ENCODE assay signal across 25 cellular contexts in the genomic region with DNA sequence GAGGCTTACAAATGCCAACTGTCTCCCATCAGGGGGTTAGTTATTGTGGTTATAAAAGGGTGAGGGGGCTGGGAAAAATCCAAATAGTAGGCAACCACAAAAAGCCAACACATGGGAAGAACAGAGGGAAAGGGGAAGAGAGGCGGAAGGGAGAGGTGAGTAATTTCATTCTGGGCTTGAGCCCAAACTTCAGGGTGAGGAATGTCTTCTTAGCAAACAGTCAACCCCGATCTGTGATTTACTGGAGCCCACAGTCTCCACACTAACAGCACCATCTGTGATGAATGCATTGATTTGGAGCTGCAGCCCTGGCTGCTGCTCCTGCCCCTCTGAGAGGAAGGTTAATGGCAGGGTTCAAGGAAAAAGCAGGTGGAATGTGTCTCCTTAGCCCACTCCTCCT.
DNase-seq lines count a peak whose midpoint lies in the region; ATAC-seq and TF ChIP-seq lines count a peak whose summit lies in the region.
"Had no signal": no experiment of that assay in that cellular context is flagged by ENCODE, and none has a peak within 500 bp of the region (broad histone marks: within the 10 kb centered on the region; RNA-seq: fewer than 3 reads in every experiment).

No MANE protein-coding gene starts in this region.

- DNase-seq in AG10803 (ENCODE audit: low read depth), result peak; percentile 8
- DNase-seq in H4 (ENCODE audit: low spot score), result peak; percentile 71
- DNase-seq in astrocyte of the hippocampus (ENCODE audit: low read depth, low spot score), result peak; percentile 82
- peak; percentile 0 for DNase-seq in left kidney (ENCODE audit: low read depth, low spot score)
- DNase-seq in activated naive CD4-positive, alpha-beta T cell treated with anti-CD3 and anti-CD28 coated beads, Interleukin-2, amount 50 U/mL, for 16 hours, result no peak
- DNase-seq in activated T-helper 1 cell treated with anti-CD3 and anti-CD28 coated beads, Interleukin-12 subunit alpha, Interleukin-12 subunit beta, Interleukin-2, Interleukin-4 antibody, amounts not matched to agents 30 ng/mL and 10 ng/mL and 1 ng/mL, durations not matched to agents 14 hours and 24 hours and 36 hours (ENCODE audit: low spot score), result no peak
- DNase-seq in CD1c-positive myeloid dendritic cell (ENCODE audit: extremely low spot score), result no peak
- DNase-seq: activated CD4-positive, alpha-beta memory T cell treated with anti-CD3 and anti-CD28 coated beads, Interleukin-2, amount 10 ng/mL, durations not matched to agents 7 days and 5 days; activated effector memory CD4-positive, alpha-beta T cell treated with anti-CD3 and anti-CD28 coated beads, Interleukin-2, amount 50 U/mL, for 16 hours; activated naive CD8-positive, alpha-beta T cell treated with anti-CD3 and anti-CD28 coated beads, Interleukin-2, amount 50 U/mL, for 24 hours; Caco-2; cortex of kidney; kidney; NCI-H1694; NCI-H2171; NCI-H524; stimulated activated CD8-positive, alpha-beta memory T cell treated with anti-CD3 and anti-CD28 coated beads, Interleukin-4, amount 100 ng/mL, for 48 hours; T-cell had no signal

- no peak overlapping the region for H3K27ac Mint-ChIP-seq in activated T-helper 1 cell treated with anti-CD3 and anti-CD28 coated beads, Interleukin-12 subunit alpha, Interleukin-12 subunit beta, Interleukin-2, Interleukin-4 antibody, amounts not matched to agents 30 ng/mL and 10 ng/mL and 1 ng/mL, durations not matched to agents 14 hours and 24 hours and 36 hours
- H3K27ac Mint-ChIP-seq: activated CD4-positive, alpha-beta memory T cell treated with anti-CD3 and anti-CD28 coated beads, Interleukin-2, amount 10 ng/mL, durations not matched to agents 7 days and 5 days; activated naive CD8-positive, alpha-beta T cell treated with anti-CD3 and anti-CD28 coated beads, Interleukin-2, amount 50 U/mL, for 24 hours; progenitor cell of endocrine pancreas; T-cell; type B pancreatic cell had no signal

- no peak overlapping the region for H3K4me3 Mint-ChIP-seq in activated T-helper 1 cell treated with anti-CD3 and anti-CD28 coated beads, Interleukin-12 subunit alpha, Interleukin-12 subunit beta, Interleukin-2, Interleukin-4 antibody, amounts not matched to agents 30 ng/mL and 10 ng/mL and 1 ng/mL, durations not matched to agents 14 hours and 24 hours and 36 hours
- H3K4me3 Mint-ChIP-seq: activated CD4-positive, alpha-beta memory T cell treated with anti-CD3 and anti-CD28 coated beads, Interleukin-2, amount 10 ng/mL, durations not matched to agents 7 days and 5 days; activated naive CD8-positive, alpha-beta T cell treated with anti-CD3 and anti-CD28 coated beads, Interleukin-2, amount 50 U/mL, for 24 hours; neural progenitor cell; T-cell; type B pancreatic cell had no signal

- intact Hi-C loops in activated T-helper 1 cell treated with anti-CD3 and anti-CD28 coated beads, Interleukin-12 subunit alpha, Interleukin-12 subunit beta, Interleukin-2, Interleukin-4 antibody, amounts not matched to agents 30 ng/mL and 10 ng/mL and 1 ng/mL, durations not matched to agents 14 hours and 24 hours and 36 hours (cut with micrococcal nuclease), result no loop called here

- no peaks in the 10 kb centered on the region for H3K4me1 Mint-ChIP-seq in activated T-helper 1 cell treated with anti-CD3 and anti-CD28 coated beads, Interleukin-12 subunit alpha, Interleukin-12 subunit beta, Interleukin-2, Interleukin-4 antibody, amounts not matched to agents 30 ng/mL and 10 ng/mL and 1 ng/mL, durations not matched to agents 14 hours and 24 hours and 36 hours (ENCODE audit: low read depth)
- H3K4me1 Mint-ChIP-seq: activated CD4-positive, alpha-beta memory T cell treated with anti-CD3 and anti-CD28 coated beads, Interleukin-2, amount 10 ng/mL, durations not matched to agents 7 days and 5 days; activated naive CD8-positive, alpha-beta T cell treated with anti-CD3 and anti-CD28 coated beads, Interleukin-2, amount 50 U/mL, for 24 hours had no signal

- ATAC-seq in GM18498 (IDR thresholded peaks at IDR 0.05; ENCODE audit: unreplicated experiment), result no peak
- ATAC-seq: activated naive CD8-positive, alpha-beta T cell treated with anti-CD3 and anti-CD28 coated beads, Interleukin-2, amount 50 U/mL, for 24 hours; T-cell had no signal

- peaks cover 5% of the 10 kb centered on the region for H3K27me3 Mint-ChIP-seq in activated T-helper 1 cell treated with anti-CD3 and anti-CD28 coated beads, Interleukin-12 subunit alpha, Interleukin-12 subunit beta, Interleukin-2, Interleukin-4 antibody, amounts not matched to agents 30 ng/mL and 10 ng/mL and 1 ng/mL, durations not matched to agents 14 hours and 24 hours and 36 hours (ENCODE audit: insufficient read depth)
- H3K27me3 Mint-ChIP-seq: progenitor cell of endocrine pancreas had no signal

- H3K36me3 Mint-ChIP-seq in activated T-helper 1 cell treated with anti-CD3 and anti-CD28 coated beads, Interleukin-12 subunit alpha, Interleukin-12 subunit beta, Interleukin-2, Interleukin-4 antibody, amounts not matched to agents 30 ng/mL and 10 ng/mL and 1 ng/mL, durations not matched to agents 14 hours and 24 hours and 36 hours (ENCODE audit: low read depth), result no peaks in the 10 kb centered on the region
- H3K36me3 Mint-ChIP-seq: neural progenitor cell, T-cell, type B pancreatic cell had no signal

- H3K4me3 ChIP-seq in AG10803 (ENCODE audit: low read length), result no peak overlapping the region
- H3K4me3 ChIP-seq: BLaER1, lung, neural progenitor cell, SJSA1 had no signal

- no peaks in the 10 kb centered on the region for H3K9me3 Mint-ChIP-seq in activated T-helper 1 cell treated with anti-CD3 and anti-CD28 coated beads, Interleukin-12 subunit alpha, Interleukin-12 subunit beta, Interleukin-2, Interleukin-4 antibody, amounts not matched to agents 30 ng/mL and 10 ng/mL and 1 ng/mL, durations not matched to agents 14 hours and 24 hours and 36 hours
- H3K9me3 Mint-ChIP-seq: activated CD4-positive, alpha-beta memory T cell treated with anti-CD3 and anti-CD28 coated beads, Interleukin-2, amount 10 ng/mL, durations not matched to agents 7 days and 5 days; activated naive CD8-positive, alpha-beta T cell treated with anti-CD3 and anti-CD28 coated beads, Interleukin-2, amount 50 U/mL, for 24 hours; T-cell; type B pancreatic cell had no signal

- TF ChIP-seq CTCF in AG10803 (conservative IDR thresholded peaks at IDR 0.05; ENCODE audit: low read length), result no peak

Comparison
In these comparisons a context has a peak if more than half of its experiments do, and no peak if none do; other contexts are left out.
1. DNase-seq: peak in AG10803 (single experiment), H4 (single experiment), astrocyte of the hippocampus (single experiment) and left kidney (single experiment); none in activated naive CD4-positive, alpha-beta T cell treated with anti-CD3 and anti-CD28 coated beads, Interleukin-2, amount 50 U/mL, for 16 hours (single experiment), activated T-helper 1 cell treated with anti-CD3 and anti-CD28 coated beads, Interleukin-12 subunit alpha, Interleukin-12 subunit beta, Interleukin-2, Interleukin-4 antibody, amounts not matched to agents 30 ng/mL and 10 ng/mL and 1 ng/mL, durations not matched to agents 14 hours and 24 hours and 36 hours (single experiment) and CD1c-positive myeloid dendritic cell (single experiment).